ENCODE assay signal across 21 cellular contexts in genomic region chr6:163994566-163994965, GRCh38.
"Had no signal": no experiment of that assay in that cellular context is flagged by ENCODE, and none has a peak within 500 bp of the region (broad histone marks: within the 10 kb centered on the region; RNA-seq: fewer than 3 reads in every experiment).

No MANE protein-coding gene starts in this region.

- H3K27ac ChIP-seq: dorsolateral prefrontal cortex, epithelial cell of prostate, esophagus squamous epithelium, hepatocyte, neutrophil, right atrium auricular region, sigmoid colon, stomach, thoracic aorta, transverse colon had no signal

- H3K27me3 ChIP-seq: dorsolateral prefrontal cortex, esophagus squamous epithelium, hepatocyte, neutrophil, right atrium auricular region, sigmoid colon, stomach, transverse colon had no signal

- DNase-seq: central memory CD4-positive, alpha-beta T cell; cortex of kidney; dorsolateral prefrontal cortex; effector memory CD8-positive, alpha-beta T cell; esophagus squamous epithelium; foreskin fibroblast; head of caudate nucleus; naive thymus-derived CD4-positive, alpha-beta T cell; posterior cingulate gyrus; sigmoid colon; small intestine; stimulated activated CD4-positive, alpha-beta T cell treated with anti-CD3 and anti-CD28 coated beads, Interleukin-12 subunit alpha, Interleukin-12 subunit beta, amount 100 ng/mL, for 4 hours; stimulated activated naive CD4-positive, alpha-beta T cell; stomach; substantia nigra; transverse colon had no signal

- H3K4me2 ChIP-seq: hepatocyte had no signal

- H3K79me2 ChIP-seq: hepatocyte had no signal

- H3K4me1 ChIP-seq: esophagus squamous epithelium, right atrium auricular region, stomach, transverse colon had no signal

- H3K4me3 ChIP-seq: dorsolateral prefrontal cortex, esophagus squamous epithelium, hepatocyte, right atrium auricular region, sigmoid colon, stomach, thoracic aorta, transverse colon had no signal

- H3K9me3 Mint-ChIP-seq: effector memory CD8-positive, alpha-beta T cell; naive thymus-derived CD4-positive, alpha-beta T cell had no signal

- H2AFZ ChIP-seq: hepatocyte had no signal

- H3K4me3 Mint-ChIP-seq: effector memory CD8-positive, alpha-beta T cell; naive thymus-derived CD4-positive, alpha-beta T cell had no signal

- ATAC-seq: effector memory CD8-positive, alpha-beta T cell; naive thymus-derived CD4-positive, alpha-beta T cell had no signal

- H3K36me3 Mint-ChIP-seq: naive thymus-derived CD4-positive, alpha-beta T cell had no signal

- H3K9me3 ChIP-seq: esophagus squamous epithelium, neutrophil, right atrium auricular region, sigmoid colon, stomach, thoracic aorta, transverse colon had no signal

- H3K4me1 Mint-ChIP-seq: naive thymus-derived CD4-positive, alpha-beta T cell had no signal

- H3K36me3 ChIP-seq: esophagus squamous epithelium, neutrophil, right atrium auricular region, sigmoid colon, stomach, thoracic aorta, transverse colon had no signal

- H3K27ac Mint-ChIP-seq: effector memory CD8-positive, alpha-beta T cell; naive thymus-derived CD4-positive, alpha-beta T cell had no signal
